In the genomic region with DNA sequence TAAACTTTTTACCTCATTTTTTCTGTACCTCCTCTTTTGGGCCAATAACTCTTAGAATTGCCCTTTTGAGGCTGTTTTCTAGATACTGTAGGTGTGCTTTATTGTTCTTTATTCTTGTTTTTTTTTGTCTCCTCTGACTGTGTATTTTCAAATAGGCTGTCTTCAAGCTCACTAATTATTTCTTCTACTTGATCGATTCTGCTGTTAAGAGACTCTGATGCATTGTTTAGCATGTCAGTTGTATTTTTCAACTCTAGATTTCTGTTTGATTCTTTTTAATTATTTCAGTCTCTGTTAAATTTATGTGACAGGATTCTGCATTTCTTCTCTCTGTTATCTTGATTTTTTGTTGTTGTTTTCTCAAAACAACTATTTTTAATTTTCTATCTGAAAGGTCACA, we compare ENCODE assay signal across 10 cellular contexts.
"Had no signal": no experiment of that assay in that cellular context is flagged by ENCODE, and none has a peak within 500 bp of the region (broad histone marks: within the 10 kb centered on the region; RNA-seq: fewer than 3 reads in every experiment).

No MANE protein-coding gene starts in this region.

- H3K4me3 ChIP-seq: GM23338 had no signal

- H3K27ac ChIP-seq: HL-60, KMS-11 had no signal

- H3K4me2 ChIP-seq: GM23338, KMS-11 had no signal

- H3K4me3 Mint-ChIP-seq: GM23338, H9, HFFc6 had no signal

- FAIRE-seq: H1, H54 had no signal

- H3K27ac Mint-ChIP-seq: GM23338, H9, HFFc6 had no signal

- H2AFZ ChIP-seq: GM23338 had no signal

- DNase-seq: H9, HCEC 1CT, HFFc6, IMR-90, KBM-7 had no signal

- H3K9ac ChIP-seq: KMS-11 had no signal
